20 cellular contexts compared by ENCODE assay signal in the genomic region with DNA sequence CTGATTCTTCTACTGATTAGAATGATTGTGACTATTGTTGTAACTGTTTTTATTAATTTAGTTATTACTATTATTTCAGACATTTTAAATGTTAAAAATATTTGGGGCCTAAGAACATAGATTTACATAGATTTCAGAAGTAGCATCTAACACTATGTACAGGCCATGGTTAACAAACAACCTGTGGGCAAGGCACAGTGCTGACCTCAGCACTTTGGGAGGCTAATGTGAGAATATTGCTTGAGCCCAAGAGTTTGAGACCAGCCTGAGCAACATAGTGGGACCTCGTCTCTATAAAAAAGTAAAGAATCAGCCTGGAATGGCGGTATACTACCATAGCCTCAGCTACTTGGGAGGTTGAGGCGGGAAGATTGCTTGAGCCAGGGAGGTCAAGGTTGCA.
DNase-seq lines count a peak whose midpoint lies in the region; ATAC-seq, FAIRE-seq and TF ChIP-seq lines count a peak whose summit lies in the region.
"Had no signal": no experiment of that assay in that cellular context is flagged by ENCODE, and none has a peak within 500 bp of the region (broad histone marks: within the 10 kb centered on the region; RNA-seq: fewer than 3 reads in every experiment).

No MANE protein-coding gene starts in this region.

- DNase-seq in A549 (ENCODE audit: low read depth in 1 of 2, low spot score in 1 of 2) (no peak), IMR-90 (no peak), H1 (ENCODE audit: low read depth in 1 of 2, low spot score in 2 of 2) (no peak)
- no peak for DNase-seq in stimulated activated naive CD8-positive, alpha-beta T cell treated with anti-CD3 and anti-CD28 coated beads, Interleukin-15, Interleukin-2, amounts not matched to agents 100 U/mL and 50 U/mL, for 24 hours
- DNase-seq: 8988T; AML-193; Caco-2; Calu3; CD4-positive, alpha-beta T cell; CD8-positive, alpha-beta T cell; DMS79 treated with DMSO at 0.1 percent for 48 hours; GF-D8 had no signal

- intact Hi-C loops in IMR-90 (cut with micrococcal nuclease), result no loop called here

- H2AFZ ChIP-seq in IMR-90 (replicated peaks; ENCODE audit: low read length, poor library complexity) (no peak overlapping the region), H1 (ENCODE audit: low read length) (no peak overlapping the region)

- no peak for TF ChIP-seq RAD21 in A549 (conservative IDR thresholded peaks at IDR 0.05 in 1 of 2, IDR thresholded peaks at IDR 0.05 in 1 of 2)
- TF ChIP-seq RAD21 in IMR-90 (IDR thresholded peaks at IDR 0.05; ENCODE audit: low read length), result no peak
- no peak for TF ChIP-seq RAD21 in H1 (IDR thresholded peaks at IDR 0.05 in 1 of 2, conservative IDR thresholded peaks at IDR 0.05 in 1 of 2; ENCODE audit: low read depth in 2 of 2, low read length in 2 of 2)

- H3K4ac ChIP-seq in IMR-90 (ENCODE audit: low read depth, low read length), result no peak overlapping the region
- H3K4ac ChIP-seq in H1 (replicated peaks; ENCODE audit: insufficient read length, low read depth, low read length), result no peak overlapping the region

- no peak overlapping the region for H3K56ac ChIP-seq in IMR-90 (ENCODE audit: extremely low read depth, insufficient read depth, low read length)
- H3K56ac ChIP-seq in H1 (replicated peaks; ENCODE audit: insufficient read length, low read depth, low read length), result no peak overlapping the region

- H4K8ac ChIP-seq in IMR-90 (ENCODE audit: low read depth in 2 of 2, low read length in 2 of 2) (no peak overlapping the region), H1 (ENCODE audit: extremely low read depth, insufficient read depth, low read length) (no peak overlapping the region)

- ATAC-seq in A549, result no peak
- no peak for ATAC-seq in IMR-90 (ENCODE audit: low read depth)
- no peak for ATAC-seq in HG03571 (IDR thresholded peaks at IDR 0.05; ENCODE audit: unreplicated experiment)
- no peak for ATAC-seq in stimulated activated naive CD8-positive, alpha-beta T cell treated with anti-CD3 and anti-CD28 coated beads, Interleukin-15, Interleukin-2, amounts not matched to agents 100 U/mL and 50 U/mL, for 24 hours
- ATAC-seq: CD8-positive, alpha-beta T cell had no signal

- H3K18ac ChIP-seq in IMR-90 (ENCODE audit: low read depth, low read length), result no peak overlapping the region
- H3K18ac ChIP-seq in H1 (ENCODE audit: extremely low read depth, low read length), result no peak overlapping the region

- no peak overlapping the region for H3K9ac ChIP-seq in IMR-90 (ENCODE audit: low read depth, low read length)
- no peak overlapping the region for H3K9ac ChIP-seq in H1 (replicated peaks in 1 of 4; ENCODE audit: extremely low read depth in 1 of 4, low read depth in 3 of 4, low read length in 3 of 4)
- H3K9ac ChIP-seq: BLaER1 treated with 17β-estradiol and CSF1 and Interleukin-3, amounts not matched to agents 10 nM and 100 nM had no signal

- FAIRE-seq in A549 (lab: Jason Lieb, UNC) (no peak), H1 (lab: Jason Lieb, UNC) (no peak)
- FAIRE-seq: A204.1, D721Med, G401.6, GM12891, GM19239 had no signal

- H3K9me3 ChIP-seq in A549 (no peaks in the 10 kb centered on the region), IMR-90 (ENCODE audit: control insufficient read depth, insufficient read depth, low read length) (peaks cover 8% of the 10 kb centered on the region), H1 (ENCODE audit: insufficient read depth in 2 of 2, low read depth in 1 of 2, low read length in 1 of 2) (no peaks in the 10 kb centered on the region)
- H3K9me3 ChIP-seq: BLaER1 treated with 17β-estradiol and CSF1 and Interleukin-3, amounts not matched to agents 10 nM and 100 nM; Caco-2 had no signal

- H4K5ac ChIP-seq in IMR-90 (ENCODE audit: low read depth, low read length) (no peak overlapping the region), H1 (ENCODE audit: insufficient read length, low read depth, low read length) (no peak overlapping the region)

- TF ChIP-seq CTCF in A549 (IDR thresholded peaks at IDR 0.05), result no peak
- no peak for TF ChIP-seq CTCF in IMR-90 (conservative IDR thresholded peaks at IDR 0.05; ENCODE audit: low read depth, low read length)
- TF ChIP-seq CTCF in H1 (IDR thresholded peaks at IDR 0.05; ENCODE audit: control extremely low read depth in 1 of 3, insufficient read depth in 1 of 3, low read depth in 1 of 3, low read length in 3 of 3), result no peak

- H3K23me2 ChIP-seq in H1 (ENCODE audit: low read depth, low read length), result no peaks in the 10 kb centered on the region

- H2AK9ac ChIP-seq in IMR-90 (replicated peaks; ENCODE audit: low read depth, low read length, poor library complexity), result no peak overlapping the region

- H3K4me3 ChIP-seq in A549, result no peak overlapping the region
- no peak overlapping the region for H3K4me3 ChIP-seq in IMR-90 (ENCODE audit: insufficient read depth, low read depth, low read length)
- no peak overlapping the region for H3K4me3 ChIP-seq in H1 (ENCODE audit: extremely low read depth in 1 of 4, insufficient read depth in 2 of 4, low read depth in 3 of 4, low read length in 4 of 4)
- H3K4me3 ChIP-seq: BLaER1 treated with 17β-estradiol and CSF1 and Interleukin-3, amounts not matched to agents 10 nM and 100 nM had no signal

- H3K4me2 ChIP-seq in A549 (no peak overlapping the region), IMR-90 (ENCODE audit: low read depth, low read length) (no peak overlapping the region), H1 (ENCODE audit: insufficient read depth in 1 of 2, low read depth in 2 of 2, low read length in 2 of 2) (no peak overlapping the region)

- POLR2A ChIA-PET in A549 (lab: Yijun Ruan, JAX) (no interaction called here), IMR-90 (lab: Charles Lee; ENCODE audit: unreplicated experiment) (no interaction called here), H1 (lab: Charles Lee; ENCODE audit: partially characterized antibody) (no interaction called here)

- H3K79me1 ChIP-seq in IMR-90 (ENCODE audit: low read depth in 1 of 2, low read length in 2 of 2) (no peaks in the 10 kb centered on the region), H1 (ENCODE audit: low read depth, low read length) (no peaks in the 10 kb centered on the region)

- H2BK20ac ChIP-seq in IMR-90 (ENCODE audit: low read depth, low read length), result no peak overlapping the region
- H2BK20ac ChIP-seq in H1 (ENCODE audit: low read length), result no peak overlapping the region

- no peaks in the 10 kb centered on the region for H3K79me2 ChIP-seq in H1 (ENCODE audit: control insufficient read depth in 1 of 2, insufficient read depth in 2 of 2, low read length in 2 of 2)

- H2BK120ac ChIP-seq in IMR-90 (ENCODE audit: low read depth, low read length) (no peak overlapping the region), H1 (replicated peaks; ENCODE audit: low read depth, low read length) (no peak overlapping the region)

- 4% methylated on average over 3 of the region's 3 CpGs for WGBS in A549 (ENCODE audit: missing lambda C conversion rate)
- WGBS in IMR-90 (ENCODE audit: extremely low coverage in 2 of 2, insufficient read length in 1 of 2), 2 experiments, result no CpG with 5 or more reads among the region's 3 CpGs
- WGBS in H1 (ENCODE audit: extremely low coverage in 1 of 2, insufficient coverage in 1 of 2, insufficient read length in 1 of 2, insufficient replicate concordance in 2 of 2, low coverage in 1 of 2, low lambda C conversion rate in 2 of 2, missing lambda C conversion rate in 1 of 2), 2 experiments, result 90% methylated on average over 3 of the region's 3 CpGs; no CpG with 5 or more reads in 1 of the 2 experiments

- H2BK12ac ChIP-seq in H1 (ENCODE audit: low read depth, low read length), result no peak overlapping the region

- CTCF ChIA-PET in A549 (lab: Yijun Ruan, JAX), result no interaction called here
- CTCF ChIA-PET in IMR-90 (lab: Yijun Ruan, JAX), result no interaction called here
- CTCF ChIA-PET in H1 (lab: Charles Lee; ENCODE audit: partially characterized antibody), result no interaction called here

- dilution Hi-C loops in IMR-90 (cut with HindIII; ENCODE audit: low sequenced_read_pairs, unreplicated experiment), result no loop called here

- H4K20me1 ChIP-seq in IMR-90 (ENCODE audit: insufficient read depth, low read length), result no peaks in the 10 kb centered on the region
- H4K20me1 ChIP-seq in H1 (replicated peaks in 1 of 2; ENCODE audit: control insufficient read depth in 1 of 2, insufficient read depth in 2 of 2, low read length in 2 of 2), result no peaks in the 10 kb centered on the region
- H4K20me1 ChIP-seq: BLaER1 treated with 17β-estradiol and CSF1 and Interleukin-3, amounts not matched to agents 10 nM and 100 nM had no signal

- H3K27me3 ChIP-seq in IMR-90 (ENCODE audit: control insufficient read depth, insufficient read depth, low read length), result no peaks in the 10 kb centered on the region
- no peaks in the 10 kb centered on the region for H3K27me3 ChIP-seq in H1 (replicated peaks in 1 of 4; ENCODE audit: control insufficient read depth in 3 of 4, extremely low read depth in 1 of 4, insufficient read depth in 3 of 4, low read length in 3 of 4)
- H3K27me3 ChIP-seq: BLaER1 treated with 17β-estradiol and CSF1 and Interleukin-3, amounts not matched to agents 10 nM and 100 nM had no signal

- H3K36me3 ChIP-seq in IMR-90 (ENCODE audit: control insufficient read depth, insufficient read depth, low read length) (no peaks in the 10 kb centered on the region), H1 (ENCODE audit: control insufficient read depth in 2 of 4, insufficient read depth in 4 of 4, low read length in 3 of 4) (no peaks in the 10 kb centered on the region)
- H3K36me3 ChIP-seq: BLaER1 treated with 17β-estradiol and CSF1 and Interleukin-3, amounts not matched to agents 10 nM and 100 nM had no signal

- H3K14ac ChIP-seq in IMR-90 (replicated peaks; ENCODE audit: low read depth, low read length) (no peak overlapping the region), H1 (ENCODE audit: insufficient read length) (no peak overlapping the region)

- in situ Hi-C loops in IMR-90 (cut with MboI; ENCODE audit: low sequenced_read_pairs), result no loop called here

- TF ChIP-seq POLR2A in A549 (IDR thresholded peaks at IDR 0.05; ENCODE audit: low read length) (no peak), IMR-90 (IDR thresholded peaks at IDR 0.05; ENCODE audit: low read depth, low read length) (no peak), H1 (IDR thresholded peaks at IDR 0.05; ENCODE audit: control extremely low read depth in 1 of 2, low read depth in 2 of 2, low read length in 2 of 2) (no peak)

- H3K23ac ChIP-seq in IMR-90 (ENCODE audit: low read depth, low read length) (no peak overlapping the region), H1 (ENCODE audit: insufficient read length) (no peak overlapping the region)

- no peaks in the 10 kb centered on the region for H3K9me1 ChIP-seq in IMR-90 (ENCODE audit: insufficient read depth, low read length)

- H4K91ac ChIP-seq in IMR-90 (ENCODE audit: insufficient read depth, low read depth, low read length), result no peak overlapping the region
- no peak overlapping the region for H4K91ac ChIP-seq in H1 (replicated peaks; ENCODE audit: insufficient read length, low read length)

- H2AK5ac ChIP-seq in IMR-90 (ENCODE audit: low read depth, low read length) (no peak overlapping the region), H1 (ENCODE audit: low read depth, low read length) (no peak overlapping the region)

- BruUV-seq in IMR-90 (replicated peaks; lab: Mats Ljungman, UMichigan), result no TSS peak

- no peaks in the 10 kb centered on the region for H3K4me1 ChIP-seq in A549
- H3K4me1 ChIP-seq in IMR-90 (ENCODE audit: control insufficient read depth, insufficient read depth, low read length), result no peaks in the 10 kb centered on the region
- no peaks in the 10 kb centered on the region for H3K4me1 ChIP-seq in H1 (replicated peaks in 1 of 4; ENCODE audit: control insufficient read depth in 3 of 4, insufficient read depth in 4 of 4, low read length in 3 of 4)

- no peak overlapping the region for H2BK15ac ChIP-seq in IMR-90 (ENCODE audit: low read depth, low read length)
- no peak overlapping the region for H2BK15ac ChIP-seq in H1 (ENCODE audit: low read length)

- TF ChIP-seq EP300 in A549 (IDR thresholded peaks at IDR 0.05), result no peak
- TF ChIP-seq EP300 in H1 (IDR thresholded peaks at IDR 0.05; ENCODE audit: borderline replicate concordance in 1 of 2, low read depth in 2 of 2, low read length in 2 of 2), result no peak

- H2BK5ac ChIP-seq in IMR-90 (ENCODE audit: low read depth, low read length, poor library complexity, severe bottlenecking), result no peak overlapping the region
- no peak overlapping the region for H2BK5ac ChIP-seq in H1 (ENCODE audit: low read depth, low read length)

- H3K27ac ChIP-seq in A549 (no peak overlapping the region), IMR-90 (ENCODE audit: insufficient read depth, low read length) (no peak overlapping the region), H1 (ENCODE audit: low read depth, low read length) (no peak overlapping the region)
- H3K27ac ChIP-seq: BLaER1 treated with 17β-estradiol and CSF1 and Interleukin-3, amounts not matched to agents 10 nM and 100 nM; C4-2B had no signal
